Comparison of ENCODE assay signal across 8 cellular contexts in genomic region chr17:45784293-45784582, GRCh38. TPM values are rescaled to one million over a fixed set of nuclear protein-coding genes. Genes with fewer than 3 reads are reported as not detected.
DNase-seq lines count a peak whose midpoint lies in the region; ATAC-seq and TF ChIP-seq lines count a peak whose summit lies in the region.

CRHR1 (plus strand) TSS chr17:45784320; CDS start chr17:45784545, 225 bp downstream.

- intact Hi-C loops in activated T-helper 2 cell treated with anti-CD3 and anti-CD28 coated beads, Interferon-gamma antibody, Interleukin-2, Interleukin-4, amounts not matched to agents 10 μg/mL and 5 μg/mL and 100 μg/mL, durations not matched to agents 14 hours and 24 hours and 36 hours (cut with micrococcal nuclease) = no loop called here
- intact Hi-C loops in spleen (cut with DNase I; ENCODE audit: low total_unique reads) = no loop called here

- H3K36me3 Mint-ChIP-seq in activated T-helper 2 cell treated with anti-CD3 and anti-CD28 coated beads, Interferon-gamma antibody, Interleukin-2, Interleukin-4, amounts not matched to agents 10 μg/mL and 5 μg/mL and 100 μg/mL, durations not matched to agents 14 hours and 24 hours and 36 hours (ENCODE audit: low read depth) = no peaks in the 10 kb centered on the region
- no peaks in the 10 kb centered on the region for H3K36me3 Mint-ChIP-seq in immature natural killer cell

- no peak within 1 kb of the TSS for H3K27ac Mint-ChIP-seq in activated T-helper 2 cell treated with anti-CD3 and anti-CD28 coated beads, Interferon-gamma antibody, Interleukin-2, Interleukin-4, amounts not matched to agents 10 μg/mL and 5 μg/mL and 100 μg/mL, durations not matched to agents 14 hours and 24 hours and 36 hours
- no peak within 1 kb of the TSS for H3K27ac Mint-ChIP-seq in immature natural killer cell

- H3K9me3 Mint-ChIP-seq in activated T-helper 2 cell treated with anti-CD3 and anti-CD28 coated beads, Interferon-gamma antibody, Interleukin-2, Interleukin-4, amounts not matched to agents 10 μg/mL and 5 μg/mL and 100 μg/mL, durations not matched to agents 14 hours and 24 hours and 36 hours = no peaks in the 10 kb centered on the region
- H3K9me3 Mint-ChIP-seq in immature natural killer cell = no peaks in the 10 kb centered on the region

- in situ Hi-C loops in G401 (cut with HindIII; ENCODE audit: low sequenced_read_pairs) = no loop called here

- H3K27me3 Mint-ChIP-seq in activated T-helper 2 cell treated with anti-CD3 and anti-CD28 coated beads, Interferon-gamma antibody, Interleukin-2, Interleukin-4, amounts not matched to agents 10 μg/mL and 5 μg/mL and 100 μg/mL, durations not matched to agents 14 hours and 24 hours and 36 hours (ENCODE audit: low read depth) = peaks cover 73% of the 10 kb centered on the region
- H3K27me3 Mint-ChIP-seq in immature natural killer cell (ENCODE audit: low read depth in 3 of 3) = peaks cover 14 to 31% (median 19%) of the 10 kb centered on the region in 3 donors

- WGBS in spleen, 5 donors = 0 to 2% (median 1%) methylated on average over 14 to 41 of the region's 41 CpGs

- ATAC-seq in HG03457 (IDR thresholded peaks at IDR 0.05; ENCODE audit: unreplicated experiment) = no peak
- no peak for ATAC-seq in GM21423 (IDR thresholded peaks at IDR 0.05; ENCODE audit: unreplicated experiment)

- H3K27ac ChIP-seq in HEK293 (ENCODE audit: extremely low read depth, low read depth, low read length) = peak within 1 kb of the TSS; percentile 51; the same call in 1 of the 2 replicates
- H3K27ac ChIP-seq in spleen = no peak within 1 kb of the TSS

- H3K4me1 Mint-ChIP-seq in activated T-helper 2 cell treated with anti-CD3 and anti-CD28 coated beads, Interferon-gamma antibody, Interleukin-2, Interleukin-4, amounts not matched to agents 10 μg/mL and 5 μg/mL and 100 μg/mL, durations not matched to agents 14 hours and 24 hours and 36 hours (ENCODE audit: low read depth) = peaks cover 4% of the 10 kb centered on the region
- H3K4me1 Mint-ChIP-seq in immature natural killer cell = peaks cover 6 to 11% of the 10 kb centered on the region in 2 donors

- peaks cover 0 to 100% (median 40%) of the 10 kb centered on the region in 7 donors for H3K27me3 ChIP-seq in spleen (replicated peaks in 1 of 7)

- TF ChIP-seq CTCF in HEK293 (tag by site-specific recombination; IDR thresholded peaks at IDR 0.05) (no peak), spleen (IDR thresholded peaks at IDR 0.05 in 8 of 11, conservative IDR thresholded peaks at IDR 0.05 in 3 of 11) (no peak)

- H3K4me1 ChIP-seq in HEK293 (ENCODE audit: control insufficient read depth, insufficient read depth, low read length) (no peaks in the 10 kb centered on the region), spleen (peaks cover 18 to 29% (median 26%) of the 10 kb centered on the region in 6 donors)

- no peaks in the 10 kb centered on the region for H3K36me3 ChIP-seq in HEK293 (ENCODE audit: control insufficient read depth in 2 of 2, insufficient read depth in 1 of 2, low read length in 2 of 2)
- H3K36me3 ChIP-seq in spleen = no peaks in the 10 kb centered on the region

- POLR2A ChIA-PET in HEK293 (lab: Yijun Ruan, JAX) = interaction anchor here (0.6 to 1.4 kb wide), 4 partner anchors 12 to 143 kb away, joined by 3 read pairs; no protein-coding TSS in a partner anchor

- no peaks in the 10 kb centered on the region for H3K9me3 ChIP-seq in HEK293 (ENCODE audit: control insufficient read depth, insufficient read depth, low read depth, low read length)
- no peaks in the 10 kb centered on the region for H3K9me3 ChIP-seq in spleen

- CTCF ChIA-PET in HEK293 (lab: Yijun Ruan, JAX) = interaction anchor here (0.6 to 4.6 kb wide), 16 partner anchors 9 to 1406 kb away, joined by 3 to 53 read pairs (median 6); no protein-coding TSS in a partner anchor

- H3K4me3 Mint-ChIP-seq in activated T-helper 2 cell treated with anti-CD3 and anti-CD28 coated beads, Interferon-gamma antibody, Interleukin-2, Interleukin-4, amounts not matched to agents 10 μg/mL and 5 μg/mL and 100 μg/mL, durations not matched to agents 14 hours and 24 hours and 36 hours (ENCODE audit: low read depth) = peak within 1 kb of the TSS; percentile 69
- H3K4me3 Mint-ChIP-seq in immature natural killer cell = peak within 1 kb of the TSS; percentile 66 to 82 (median 71)

- no peak for DNase-seq in activated T-helper 2 cell treated with anti-CD3 and anti-CD28 coated beads, Interferon-gamma antibody, Interleukin-2, Interleukin-4, amounts not matched to agents 10 μg/mL and 5 μg/mL and 100 μg/mL, durations not matched to agents 14 hours and 24 hours and 36 hours (ENCODE audit: low spot score)
- DNase-seq in immature natural killer cell = no peak
- no peak for DNase-seq in spleen
- no peak for DNase-seq in G401 (ENCODE audit: low spot score)
- no peak for DNase-seq in NK-92 treated with Interleukin-12 subunit alpha and Interleukin-12 subunit beta, amount 100 ng/mL, for 24 hours (lab: John Stamatoyannopoulos, UW)

- H3K4me3 ChIP-seq in HEK293 (ENCODE audit: low read depth, low read length) (peak within 1 kb of the TSS; percentile 56), spleen (peak within 1 kb of the TSS; percentile 30 to 72 (median 46))

- no peak for TF ChIP-seq POLR2A in spleen (IDR thresholded peaks at IDR 0.05)

TF ChIP-seq in HEK293, 187 proteins besides CTCF, POLR2A, EP300 and RAD21:
- TF ChIP-seq ZNF23 (tag by site-specific recombination; IDR thresholded peaks at IDR 0.05; ENCODE audit: borderline replicate concordance) = no peak
- no peak for TF ChIP-seq FEZF1 (tag by site-specific recombination; IDR thresholded peaks at IDR 0.05)
- TF ChIP-seq PBX3 (CRISPR knock-in tag; IDR thresholded peaks at IDR 0.05) = 0 out of 2 replicates have a peak, but pooled peaks have one; percentile 25
- TF ChIP-seq ZSCAN5A (tag by site-specific recombination; IDR thresholded peaks at IDR 0.05) = no peak

RNA-seq across cellular contexts. Expression of gene CRHR1, which starts in this region (rescaled TPM):
- not detected in 2 replicates for total RNA-seq in activated T-helper 2 cell treated with anti-CD3 and anti-CD28 coated beads, Interferon-gamma antibody, Interleukin-2, Interleukin-4, amounts not matched to agents 10 μg/mL and 5 μg/mL and 100 μg/mL, durations not matched to agents 14 hours and 24 hours and 36 hours
- not detected for polyA plus RNA-seq in immature natural killer cell
- total RNA-seq in spleen = not detected
- polyA plus RNA-seq in spleen = under 1 TPM in 1 of 3 donors, not detected in 2; 0.22 TPM
- not detected in 2 replicates for total RNA-seq in G401 (2014; rRNA removed; shearing (Covaris generic))
